ENCODE assay signal across 22 cellular contexts in the genomic region with DNA sequence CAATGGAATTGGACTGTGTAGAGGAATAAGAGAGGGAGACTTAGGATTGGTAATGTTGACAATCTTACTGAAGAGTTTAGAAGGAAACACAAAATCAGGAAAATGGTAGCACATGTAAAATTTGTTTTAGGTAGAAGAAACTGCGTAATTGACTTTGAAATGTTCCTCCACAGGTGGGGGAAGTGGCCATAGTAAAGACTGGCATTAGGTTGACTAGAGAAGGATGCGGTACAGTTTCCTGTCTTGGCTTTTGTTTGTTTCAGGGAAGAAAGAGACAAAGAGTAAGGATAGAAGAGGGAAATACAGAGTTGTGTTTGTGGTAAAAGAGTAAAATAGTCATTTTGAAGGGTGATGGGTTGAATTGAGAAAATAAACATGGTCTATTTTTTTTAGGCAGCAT.
DNase-seq lines count a peak whose midpoint lies in the region; ATAC-seq and TF ChIP-seq lines count a peak whose summit lies in the region.
"Had no signal": no experiment of that assay in that cellular context is flagged by ENCODE, and none has a peak within 500 bp of the region (broad histone marks: within the 10 kb centered on the region; RNA-seq: fewer than 3 reads in every experiment).

No MANE protein-coding gene starts in this region.

- no peaks in the 10 kb centered on the region for H3K79me2 ChIP-seq in mammary epithelial cell (ENCODE audit: insufficient read depth, low read length)

- dilution Hi-C loops in mammary epithelial cell (cut with HindIII; ENCODE audit: low sequenced_read_pairs) = no loop called here

- no peak for TF ChIP-seq POLR2A in breast epithelium (IDR thresholded peaks at IDR 0.05)
- no peak for TF ChIP-seq POLR2A in GM18505 (IDR thresholded peaks at IDR 0.05; ENCODE audit: borderline replicate concordance, extremely low read depth, insufficient read depth, insufficient read length)
- no peak for TF ChIP-seq POLR2A in prostate gland (IDR thresholded peaks at IDR 0.05)

- H3K27me3 ChIP-seq in mammary epithelial cell (ENCODE audit: insufficient read depth, low read length) (no peaks in the 10 kb centered on the region), breast epithelium (no peaks in the 10 kb centered on the region), RWPE2 (ENCODE audit: insufficient read depth, poor library complexity, severe bottlenecking) (no peaks in the 10 kb centered on the region), iPS-18a (ENCODE audit: control insufficient read depth, insufficient read depth, low read length) (no peaks in the 10 kb centered on the region), prostate gland (replicated peaks; ENCODE audit: insufficient read depth) (no peaks in the 10 kb centered on the region)
- H3K27me3 ChIP-seq: BLaER1 treated with 17β-estradiol and CSF1 and Interleukin-3, amounts not matched to agents 10 nM and 100 nM; MG63 had no signal

- H2AFZ ChIP-seq in mammary epithelial cell (ENCODE audit: low read depth, low read length) = no peak overlapping the region

- BruUV-seq in mammary epithelial cell (replicated peaks; lab: Mats Ljungman, UMichigan) = no TSS peak

- intact Hi-C loops in mammary epithelial cell (cut with micrococcal nuclease) = no loop called here
- intact Hi-C loops in breast epithelium (cut with DNase I; ENCODE audit: low total_unique reads) = no loop called here
- intact Hi-C loops in prostate gland (cut with DNase I) = no loop called here

- H3K9me3 ChIP-seq in mammary epithelial cell (replicated peaks; ENCODE audit: insufficient read depth, low read length) (no peaks in the 10 kb centered on the region), breast epithelium (no peaks in the 10 kb centered on the region), RWPE2 (ENCODE audit: severe bottlenecking) (no peaks in the 10 kb centered on the region), iPS-18a (ENCODE audit: control insufficient read depth, low read depth, low read length) (no peaks in the 10 kb centered on the region), prostate gland (no peaks in the 10 kb centered on the region)
- H3K9me3 ChIP-seq: Caco-2, MG63 had no signal

- no peak for DNase-seq in mammary epithelial cell
- no peak for DNase-seq in breast epithelium (ENCODE audit: low spot score in 2 of 2)
- DNase-seq in RWPE2 (ENCODE audit: low spot score) = no peak
- DNase-seq in H4 (ENCODE audit: low spot score) = no peak
- no peak for DNase-seq in G401 (ENCODE audit: low spot score)
- DNase-seq in prostate gland (ENCODE audit: low spot score) = no peak
- DNase-seq: Caco-2; CD4-positive, alpha-beta memory T cell; DMS 273 treated with DMSO at 0.1 percent for 48 hours; DMS79 treated with DMSO at 0.1 percent for 48 hours; MG63; NCI-H1694 treated with DMSO at 0.1 percent for 48 hours; NCI-H2081 treated with DMSO at 0.1 percent for 48 hours; NCI-H2171 treated with DMSO at 0.1 percent for 48 hours; NCI-H526 had no signal

- no peaks in the 10 kb centered on the region for H4K20me1 ChIP-seq in mammary epithelial cell (ENCODE audit: insufficient read depth, low read length)
- H4K20me1 ChIP-seq: BLaER1 treated with 17β-estradiol and CSF1 and Interleukin-3, amounts not matched to agents 10 nM and 100 nM had no signal

- TF ChIP-seq CTCF in mammary epithelial cell (conservative IDR thresholded peaks at IDR 0.05 in 1 of 2, IDR thresholded peaks at IDR 0.05 in 1 of 2; ENCODE audit: extremely low read depth in 1 of 2, insufficient read depth in 1 of 2, low read depth in 1 of 2, low read length in 2 of 2) = no peak
- TF ChIP-seq CTCF in breast epithelium (IDR thresholded peaks at IDR 0.05) = no peak
- no peak for TF ChIP-seq CTCF in RWPE2 (IDR thresholded peaks at IDR 0.05; ENCODE audit: poor library complexity, severe bottlenecking)
- TF ChIP-seq CTCF in prostate gland (IDR thresholded peaks at IDR 0.05) = no peak

- in situ Hi-C loops in mammary epithelial cell (cut with MboI; ENCODE audit: low sequenced_read_pairs in 2 of 2) = no loop called here
- in situ Hi-C loops in G401 (cut with HindIII; ENCODE audit: low sequenced_read_pairs) = no loop called here

- H3K36me3 ChIP-seq in mammary epithelial cell (ENCODE audit: insufficient read depth, low read length) (no peaks in the 10 kb centered on the region), breast epithelium (no peaks in the 10 kb centered on the region), RWPE2 (ENCODE audit: low read depth) (no peaks in the 10 kb centered on the region), iPS-18a (ENCODE audit: control insufficient read depth, low read depth, low read length) (no peaks in the 10 kb centered on the region), prostate gland (no peaks in the 10 kb centered on the region)
- H3K36me3 ChIP-seq: BLaER1 treated with 17β-estradiol and CSF1 and Interleukin-3, amounts not matched to agents 10 nM and 100 nM; MG63 had no signal

- WGBS in mammary epithelial cell (ENCODE audit: low coverage, missing lambda C conversion rate) = 93% methylated on average over 2 of the region's 2 CpGs
- WGBS in prostate gland = 84% methylated on average over 2 of the region's 2 CpGs

- H3K4me2 ChIP-seq in mammary epithelial cell (ENCODE audit: insufficient read depth, low read depth, low read length) = peak overlapping the region; percentile 70

- H3K9ac ChIP-seq in mammary epithelial cell (ENCODE audit: insufficient read depth, low read length) (no peak overlapping the region), iPS-18a (ENCODE audit: low read length) (peak overlapping the region; percentile 60)
- H3K9ac ChIP-seq: BLaER1 treated with 17β-estradiol and CSF1 and Interleukin-3, amounts not matched to agents 10 nM and 100 nM had no signal

- H3K4me3 ChIP-seq in mammary epithelial cell (replicated peaks in 1 of 3; ENCODE audit: insufficient read depth in 1 of 3, low read depth in 2 of 3, low read length in 3 of 3) (no peak overlapping the region), breast epithelium (no peak overlapping the region), RWPE2 (ENCODE audit: severe bottlenecking) (no peak overlapping the region), iPS-18a (ENCODE audit: low read length) (no peak overlapping the region), prostate gland (no peak overlapping the region)
- H3K4me3 ChIP-seq: BLaER1 treated with 17β-estradiol and CSF1 and Interleukin-3, amounts not matched to agents 10 nM and 100 nM; K562; MG63 had no signal

- ATAC-seq in RWPE2 (ENCODE audit: low read depth) (no peak), GM18505 (IDR thresholded peaks at IDR 0.05; ENCODE audit: unreplicated experiment) (no peak)
- ATAC-seq: K562, SK-N-SH treated with all-trans-retinoic acid at 6 μM for 48 hours had no signal

- H3K27ac ChIP-seq in mammary epithelial cell (ENCODE audit: insufficient read depth, low read depth, low read length) (peak overlapping the region; percentile 39), breast epithelium (no peak overlapping the region), RWPE2 (ENCODE audit: poor library complexity, severe bottlenecking) (peak overlapping the region; percentile 59), iPS-18a (ENCODE audit: low read length) (peak overlapping the region; percentile 89), prostate gland (no peak overlapping the region)
- H3K27ac ChIP-seq: 22Rv1; BLaER1 treated with 17β-estradiol and CSF1 and Interleukin-3, amounts not matched to agents 10 nM and 100 nM; RWPE1 had no signal

- peaks cover 7% of the 10 kb centered on the region for H3K4me1 ChIP-seq in mammary epithelial cell (ENCODE audit: insufficient read depth, low read length)
- no peaks in the 10 kb centered on the region for H3K4me1 ChIP-seq in breast epithelium
- peaks cover 26% of the 10 kb centered on the region for H3K4me1 ChIP-seq in RWPE2 (ENCODE audit: insufficient read depth, poor library complexity, severe bottlenecking)
- peaks cover 55% of the 10 kb centered on the region for H3K4me1 ChIP-seq in iPS-18a (ENCODE audit: control insufficient read depth, low read depth, low read length)
- no peaks in the 10 kb centered on the region for H3K4me1 ChIP-seq in prostate gland (replicated peaks)

- CTCF ChIA-PET in mammary epithelial cell (lab: Charles Lee; ENCODE audit: low non-redundant PET) = no interaction called here

Comparison
In these comparisons a context has a peak if more than half of its experiments do, and no peak if none do; other contexts are left out.
1. H3K27ac ChIP-seq: peak in mammary epithelial cell (single experiment), RWPE2 (single experiment) and iPS-18a (single experiment); none in breast epithelium (0 of 2) and prostate gland (0 of 2).